8 cellular contexts compared by ENCODE assay signal in genomic region chr15:39934415-39935044, GRCh38. TPM values are rescaled to one million over a fixed set of nuclear protein-coding genes. Genes with fewer than 3 reads are reported as not detected.
DNase-seq lines count a peak whose midpoint lies in the region; ATAC-seq and TF ChIP-seq lines count a peak whose summit lies in the region.

No MANE protein-coding gene starts in this region.

- H3K9me3 ChIP-seq in OCI-LY3 (ENCODE audit: insufficient read depth, low read length), result no peaks in the 10 kb centered on the region
- no peaks in the 10 kb centered on the region for H3K9me3 ChIP-seq in lower lobe of right lung
- H3K9me3 ChIP-seq in thymus (ENCODE audit: control insufficient read depth), result no peaks in the 10 kb centered on the region

- peaks cover 17% of the 10 kb centered on the region for H3K4me1 ChIP-seq in OCI-LY3 (ENCODE audit: low read length)
- peaks cover 34% of the 10 kb centered on the region for H3K4me1 ChIP-seq in lower lobe of right lung
- H3K4me1 ChIP-seq in thymus (ENCODE audit: control insufficient read depth, insufficient read depth, low read length), result peaks cover 7% of the 10 kb centered on the region

- H3K27me3 ChIP-seq in OCI-LY3 (ENCODE audit: low read depth, low read length), result peaks cover 5% of the 10 kb centered on the region; the same call in 1 of the 2 replicates
- no peaks in the 10 kb centered on the region for H3K27me3 ChIP-seq in lower lobe of right lung (ENCODE audit: low read depth)
- no peaks in the 10 kb centered on the region for H3K27me3 ChIP-seq in thymus (ENCODE audit: control insufficient read depth, insufficient read depth)

- H3K4me3 Mint-ChIP-seq in activated CD4-positive, alpha-beta T cell treated with anti-CD3 and anti-CD28 coated beads for 36 hours, result peak overlapping the region; percentile 95
- peak overlapping the region; percentile 93 for H3K4me3 Mint-ChIP-seq in chondrocyte (ENCODE audit: unreplicated experiment)

- intact Hi-C loops in activated CD4-positive, alpha-beta T cell treated with anti-CD3 and anti-CD28 coated beads for 36 hours (cut with DNase I, micrococcal nuclease), result loop anchor here (1.0 to 10.0 kb wide), 12 partner anchors 14 to 630 kb away; partner anchors contain the start of genes FSIP1 (in 2 of the 2), GPR176 (in 2 of the 2), BMF (in 1 of the 2) and BUB1B (in 1 of the 2)
- intact Hi-C loops in lower lobe of right lung (cut with DNase I), result no loop called here

- ATAC-seq in activated CD4-positive, alpha-beta T cell treated with anti-CD3 and anti-CD28 coated beads for 36 hours, result no peak
- ATAC-seq in lower lobe of right lung, result peak in 1 of 2 donors; percentile 17

- peaks cover 18% of the 10 kb centered on the region for H3K79me2 ChIP-seq in OCI-LY3 (ENCODE audit: low read length)

- WGBS in thymus, result 21% methylated on average over 11 of the region's 11 CpGs

- H4K20me1 ChIP-seq in OCI-LY3 (ENCODE audit: insufficient read depth, low read length), result no peaks in the 10 kb centered on the region

- H3K27ac Mint-ChIP-seq in activated CD4-positive, alpha-beta T cell treated with anti-CD3 and anti-CD28 coated beads for 36 hours, result peak overlapping the region; percentile 83
- H3K27ac Mint-ChIP-seq in chondrocyte (ENCODE audit: unreplicated experiment), result peak overlapping the region; percentile 97

- CTCF ChIA-PET in activated CD4-positive, alpha-beta T cell treated with anti-CD3 and anti-CD28 coated beads for 36 hours (lab: Charles Lee), result interaction anchor here (0.7 to 3.6 kb wide), 9 partner anchors 8 to 283 kb away, joined by 3 to 21 read pairs (median 3); partner anchors contain the start of gene FSIP1

- H3K27ac ChIP-seq in OCI-LY3 (ENCODE audit: low read length), result no peak overlapping the region
- H3K27ac ChIP-seq in lower lobe of right lung, result peak overlapping the region; percentile 92
- H3K27ac ChIP-seq in thymus (ENCODE audit: low read depth), result peak overlapping the region; percentile 42

- no peaks in the 10 kb centered on the region for H3K9me3 Mint-ChIP-seq in activated CD4-positive, alpha-beta T cell treated with anti-CD3 and anti-CD28 coated beads for 36 hours (ENCODE audit: low read depth)
- H3K9me3 Mint-ChIP-seq in chondrocyte (ENCODE audit: low read depth), result peaks cover 9% of the 10 kb centered on the region

- peak; percentile 24 for DNase-seq in activated CD4-positive, alpha-beta T cell treated with anti-CD3 and anti-CD28 coated beads for 36 hours
- DNase-seq in activated CD4-positive, alpha-beta T cell treated with anti-CD3 and anti-CD28 coated beads for 4 hours, result no peak
- DNase-seq in chondrocyte (ENCODE audit: low spot score) (no peak), lower lobe of right lung (no peak), NCI-H226 (no peak), amniotic stem cell (lab: John Stamatoyannopoulos, UW) (no peak)

- peak overlapping the region; percentile 79 for H3K9ac ChIP-seq in OCI-LY3 (ENCODE audit: low read length)

- peaks cover 12% of the 10 kb centered on the region for H3K36me3 Mint-ChIP-seq in activated CD4-positive, alpha-beta T cell treated with anti-CD3 and anti-CD28 coated beads for 36 hours (ENCODE audit: low read depth)
- peaks cover 2% of the 10 kb centered on the region for H3K36me3 Mint-ChIP-seq in chondrocyte (ENCODE audit: low read depth)

- H3K36me3 ChIP-seq in OCI-LY3 (replicated peaks; ENCODE audit: low read depth, low read length), result peaks cover 5% of the 10 kb centered on the region
- no peaks in the 10 kb centered on the region for H3K36me3 ChIP-seq in lower lobe of right lung
- H3K36me3 ChIP-seq in thymus (ENCODE audit: control insufficient read depth, insufficient read depth), result no peaks in the 10 kb centered on the region

- peak overlapping the region; percentile 95 for H3K4me2 ChIP-seq in OCI-LY3 (ENCODE audit: low read length)

- peak overlapping the region; percentile 88 for H3K4me3 ChIP-seq in OCI-LY3 (ENCODE audit: low read length)
- peak overlapping the region; percentile 74 for H3K4me3 ChIP-seq in lower lobe of right lung
- H3K4me3 ChIP-seq in thymus (ENCODE audit: low read length), result peak overlapping the region; percentile 92

- H3K4me1 Mint-ChIP-seq in activated CD4-positive, alpha-beta T cell treated with anti-CD3 and anti-CD28 coated beads for 36 hours, result peaks cover 41% of the 10 kb centered on the region
- peaks cover 56% of the 10 kb centered on the region for H3K4me1 Mint-ChIP-seq in chondrocyte (ENCODE audit: low read depth)

- POLR2A ChIA-PET in activated CD4-positive, alpha-beta T cell treated with anti-CD3 and anti-CD28 coated beads for 36 hours (lab: Charles Lee), result interaction anchor here (0.5 to 1.1 kb wide), 4 partner anchors 14 to 293 kb away, joined by 3 to 4 read pairs (median 4); no protein-coding TSS in a partner anchor

- peak overlapping the region; percentile 58; the same call in 1 of the 2 replicates for H2AFZ ChIP-seq in OCI-LY3 (ENCODE audit: low read depth, low read length)

- no peaks in the 10 kb centered on the region for H3K27me3 Mint-ChIP-seq in activated CD4-positive, alpha-beta T cell treated with anti-CD3 and anti-CD28 coated beads for 36 hours
- no peaks in the 10 kb centered on the region for H3K27me3 Mint-ChIP-seq in chondrocyte (ENCODE audit: low read depth)

- TF ChIP-seq CTCF in OCI-LY3 (IDR thresholded peaks at IDR 0.05; ENCODE audit: low read depth, low read length) (no peak), chondrocyte (IDR thresholded peaks at IDR 0.05) (no peak), lower lobe of right lung (IDR thresholded peaks at IDR 0.05) (no peak)

RNA-seq across cellular contexts. Expression of gene EIF2AK4, which starts 0.6 kb away (rescaled TPM):
- 10 to 100 TPM; 40.8 TPM for total RNA-seq in activated CD4-positive, alpha-beta T cell treated with anti-CD3 and anti-CD28 coated beads for 36 hours
- total RNA-seq in chondrocyte (43.8 to 56.3 TPM (median 44.4 TPM) in 3 replicates), lower lobe of right lung (36.0 TPM)
- 57.0 TPM for polyA plus RNA-seq in thymus

RNA-seq across cellular contexts. Expression of gene GPR176, which starts 14.5 kb away (rescaled TPM):
- under 1 TPM; 0.14 to 0.30 TPM for total RNA-seq in activated CD4-positive, alpha-beta T cell treated with anti-CD3 and anti-CD28 coated beads for 36 hours
- total RNA-seq in chondrocyte, result 31.1 to 33.0 TPM (median 31.2 TPM) in 3 replicates
- total RNA-seq in lower lobe of right lung, result 2.4 TPM
- 3.5 TPM for polyA plus RNA-seq in thymus
